ENCODE assay signal across 8 cellular contexts in genomic region chr1:32072622-32073386, GRCh38. TPM values are rescaled to one million over a fixed set of nuclear protein-coding genes. Genes with fewer than 3 reads are reported as not detected.
DNase-seq lines count a peak whose midpoint lies in the region; ATAC-seq and TF ChIP-seq lines count a peak whose summit lies in the region.

TMEM39B (plus strand) TSS chr1:32072939; CDS start chr1:32073048, 109 bp downstream.

- peak within 1 kb of the TSS; percentile 87 to 93 for H3K27ac Mint-ChIP-seq in T-cell
- peak within 1 kb of the TSS; percentile 84 for H3K27ac Mint-ChIP-seq in type B pancreatic cell

- CTCF ChIA-PET in T-cell (lab: Charles Lee) = interaction anchor here (0.6 to 1.8 kb wide), 11 partner anchors 10 to 335 kb away, joined by 3 to 18 read pairs (median 6); partner anchors contain the start of genes ADGRB2 (in 1 of the 2), KPNA6 (in 1 of the 2) and MARCKSL1 (in 1 of the 2)

- no peak for TF ChIP-seq CTCF in GM13976 (IDR thresholded peaks at IDR 0.05; ENCODE audit: borderline replicate concordance, control extremely low read depth, extremely low read depth, insufficient read depth, missing control alignments)
- TF ChIP-seq CTCF in type B pancreatic cell (conservative IDR thresholded peaks at IDR 0.05) = peak; percentile 44

- H3K9me3 ChIP-seq in adipocyte (ENCODE audit: control insufficient read depth, low read length) = no peaks in the 10 kb centered on the region

- H3K9me3 Mint-ChIP-seq in T-cell = no peaks in the 10 kb centered on the region
- no peaks in the 10 kb centered on the region for H3K9me3 Mint-ChIP-seq in type B pancreatic cell

- no peaks in the 10 kb centered on the region for H3K27me3 ChIP-seq in adipocyte (replicated peaks; ENCODE audit: control insufficient read depth, insufficient read depth, low read length)

- H3K4me3 ChIP-seq in adipocyte (ENCODE audit: low read length) = peak within 1 kb of the TSS; percentile 85

- in situ Hi-C loops in GM13976 (cut with MboI; ENCODE audit: low sequenced_read_pairs, unreplicated experiment) = no loop called here

- ATAC-seq in HG02852 (IDR thresholded peaks at IDR 0.05; ENCODE audit: unreplicated experiment) (peak; percentile 88), T-cell (replicated peaks in 1 of 4) (peak; percentile 85 to 91 (median 86))

- intact Hi-C loops in cardiac septum (cut with DNase I) = loop anchor here (1.0 to 2.0 kb wide), 2 partner anchors 36 to 60 kb away; partner anchors contain the start of genes KHDRBS1 and KPNA6

- H3K4me1 Mint-ChIP-seq in T-cell = peaks cover 36 to 43% (median 39%) of the 10 kb centered on the region in 3 donors
- H3K4me1 Mint-ChIP-seq in type B pancreatic cell (ENCODE audit: unreplicated experiment) = peaks cover 23% of the 10 kb centered on the region

- H3K9ac ChIP-seq in adipocyte (ENCODE audit: low read length) = peak within 1 kb of the TSS; percentile 92

- peaks cover 17% of the 10 kb centered on the region for H3K36me3 ChIP-seq in adipocyte (ENCODE audit: control insufficient read depth, insufficient read depth, low read length, severe bottlenecking)

- DNase-seq in GM13976 (ENCODE audit: low spot score) (peak; percentile 98), NCI-H146 (lab: John Stamatoyannopoulos, UW) (peak; percentile 94), T-cell (peak; percentile 85 to 97 (median 93)), adipocyte (ENCODE audit: low read depth) (peak; percentile 97), cardiac septum (ENCODE audit: low spot score) (peak; percentile 97), pons (ENCODE audit: low spot score) (peak; percentile 95), type B pancreatic cell (ENCODE audit: extremely low spot score, unreplicated experiment) (peak; percentile 96)

- POLR2A ChIA-PET in T-cell (lab: Charles Lee) = interaction anchor here (0.5 to 1.0 kb wide), 8 partner anchors 34 to 321 kb away, joined by 3 to 4 read pairs (median 3); partner anchors contain the start of genes BSDC1 (in 1 of the 2) and KPNA6 (in 1 of the 2)

- H3K27me3 Mint-ChIP-seq in T-cell = no peaks in the 10 kb centered on the region
- H3K27me3 Mint-ChIP-seq in type B pancreatic cell = no peaks in the 10 kb centered on the region

- H3K4me3 Mint-ChIP-seq in T-cell (peak within 1 kb of the TSS; percentile 80 to 95 (median 86)), type B pancreatic cell (peak within 1 kb of the TSS; percentile 88)

- H3K36me3 Mint-ChIP-seq in T-cell (peaks cover 15% of the 10 kb centered on the region), type B pancreatic cell (peaks cover 7% of the 10 kb centered on the region)

- H3K4me1 ChIP-seq in adipocyte (ENCODE audit: control insufficient read depth, insufficient read depth, low read length) = peaks cover 33% of the 10 kb centered on the region

RNA-seq across cellular contexts. Expression of gene TMEM39B, which starts in this region (rescaled TPM):
- total RNA-seq in T-cell (10 to 100 TPM; 14.5 to 28.1 (median 24.5) TPM), cardiac septum (7.1 TPM), type B pancreatic cell (ENCODE audit: low replicate concordance) (17.2 and 23.3 TPM in 2 replicates)

Comparison
In these comparisons a context has a peak if more than half of its experiments do, and no peak if none do; other contexts are left out.
1. Peak in every context shown above with its lines: DNase-seq, ATAC-seq and H3K4me3 ChIP-seq.